8 cellular contexts compared by ENCODE assay signal in genomic region chr2:230956827-230957755, GRCh38. TPM values are rescaled to one million over a fixed set of nuclear protein-coding genes. Genes with fewer than 3 reads are reported as not detected.
DNase-seq lines count a peak whose midpoint lies in the region; ATAC-seq and TF ChIP-seq lines count a peak whose summit lies in the region.

No MANE protein-coding gene starts in this region.

- ATAC-seq in CD4-positive, CD25-positive, alpha-beta regulatory T cell (ENCODE audit: low read depth in 2 of 2), result peak; percentile 59 to 70
- ATAC-seq in GM19025 (IDR thresholded peaks at IDR 0.05; ENCODE audit: low read depth, unreplicated experiment), result peak; percentile 60
- peak; percentile 64 for ATAC-seq in HG03103 (IDR thresholded peaks at IDR 0.05; ENCODE audit: low read depth, unreplicated experiment)
- peak; percentile 75 to 88 (median 80) for ATAC-seq in right lobe of liver
- ATAC-seq in HG03025 (IDR thresholded peaks at IDR 0.05; ENCODE audit: low FRiP score, unreplicated experiment), result no peak

- H3K36me3 Mint-ChIP-seq in CD4-positive, CD25-positive, alpha-beta regulatory T cell, result no peaks in the 10 kb centered on the region

- peak overlapping the region in 2 of 3 donors; percentile 11 to 52 for H3K27ac Mint-ChIP-seq in CD4-positive, CD25-positive, alpha-beta regulatory T cell

- no peaks in the 10 kb centered on the region for H3K36me3 ChIP-seq in CD4-positive, CD25-positive, alpha-beta regulatory T cell (ENCODE audit: control insufficient read depth, insufficient read depth, low read length)
- H3K36me3 ChIP-seq in right lobe of liver, result no peaks in the 10 kb centered on the region

- no peaks in the 10 kb centered on the region for H3K9me3 Mint-ChIP-seq in CD4-positive, CD25-positive, alpha-beta regulatory T cell

- 11% methylated on average over 43 of the region's 43 CpGs for whole genome bisulfite sequencing in right lobe of liver (ENCODE audit: insufficient coverage, low coverage, low lambda C conversion rate, missing lambda C conversion rate)

- H3K27ac ChIP-seq in CD4-positive, CD25-positive, alpha-beta regulatory T cell (ENCODE audit: insufficient read depth, low read length, poor library complexity, severe bottlenecking), result peak overlapping the region; percentile 29
- H3K27ac ChIP-seq in RWPE1 (no peak overlapping the region), right lobe of liver (no peak overlapping the region)

- peaks cover 12% of the 10 kb centered on the region for H3K27me3 ChIP-seq in CD4-positive, CD25-positive, alpha-beta regulatory T cell (ENCODE audit: control insufficient read depth, insufficient read depth, low read length)
- H3K27me3 ChIP-seq in right lobe of liver, result peaks cover 0 to 15% of the 10 kb centered on the region in 2 donors

- CTCF ChIA-PET in RWPE1 (lab: Yijun Ruan, JAX), result interaction anchor here (0.6 kb wide), 1 partner anchor 468 kb away, joined by 8 read pairs; no protein-coding TSS in a partner anchor

- H3K4me1 Mint-ChIP-seq in CD4-positive, CD25-positive, alpha-beta regulatory T cell, result peaks cover 13 to 19% (median 15%) of the 10 kb centered on the region in 4 donors

- TF ChIP-seq CTCF in RWPE1 (conservative IDR thresholded peaks at IDR 0.05; ENCODE audit: low read depth), result no peak
- no peak for TF ChIP-seq CTCF in right lobe of liver (IDR thresholded peaks at IDR 0.05)

- peaks cover 15% of the 10 kb centered on the region for H3K4me1 ChIP-seq in CD4-positive, CD25-positive, alpha-beta regulatory T cell (ENCODE audit: control insufficient read depth, insufficient read depth, low read length, poor library complexity, severe bottlenecking)
- peaks cover 0 to 11% (median 3%) of the 10 kb centered on the region in 4 donors for H3K4me1 ChIP-seq in right lobe of liver

- POLR2A ChIA-PET in RWPE1 (lab: Yijun Ruan, JAX; ENCODE audit: low non-redundant PET), result no interaction called here

- peak overlapping the region; percentile 81 to 95 (median 88) for H3K4me3 Mint-ChIP-seq in CD4-positive, CD25-positive, alpha-beta regulatory T cell

- H3K27me3 Mint-ChIP-seq in CD4-positive, CD25-positive, alpha-beta regulatory T cell, result peaks cover 54% of the 10 kb centered on the region

- TF ChIP-seq POLR2A in right lobe of liver (IDR thresholded peaks at IDR 0.05), result no peak

- DNase-seq in CD4-positive, CD25-positive, alpha-beta regulatory T cell, result peak in 2 of 3 donors; percentile 22 to 83
- DNase-seq in RWPE1 (ENCODE audit: low spot score) (peak; percentile 80), cerebellar cortex (ENCODE audit: low spot score) (peak; percentile 4), right lobe of liver (peak in 1 of 3 donors; percentile 45), stromal cell of bone marrow (ENCODE audit: low read depth) (peak; percentile 32)

- H3K4me3 ChIP-seq in CD4-positive, CD25-positive, alpha-beta regulatory T cell (ENCODE audit: low read depth, low read length), result peak overlapping the region; percentile 83
- H3K4me3 ChIP-seq in right lobe of liver, result peak overlapping the region; percentile 1 to 39 (median 9)

- H3K9me3 ChIP-seq in CD4-positive, CD25-positive, alpha-beta regulatory T cell (ENCODE audit: control insufficient read depth in 2 of 2, low read length in 2 of 2), result no peaks in the 10 kb centered on the region
- no peaks in the 10 kb centered on the region for H3K9me3 ChIP-seq in right lobe of liver

- intact Hi-C loops in right lobe of liver (cut with DNase I), result no loop called here

RNA-seq across cellular contexts. Expression of gene GPR55, which starts 32.0 kb away (rescaled TPM):
- total RNA-seq in CD4-positive, CD25-positive, alpha-beta regulatory T cell, result 24.4 TPM
- 1 to 10 TPM; 1.6 to 7.1 (median 4.0) TPM for polyA plus RNA-seq in CD4-positive, CD25-positive, alpha-beta regulatory T cell
- under 1 TPM in 3 of 6 experiments, not detected in 3; 0.06 to 0.12 (median 0.07) TPM for total RNA-seq in right lobe of liver

RNA-seq across cellular contexts. Expression of gene SPATA3, which starts 38.8 kb away (rescaled TPM):
- 0.72 TPM for total RNA-seq in CD4-positive, CD25-positive, alpha-beta regulatory T cell
- not detected for polyA plus RNA-seq in CD4-positive, CD25-positive, alpha-beta regulatory T cell
- not detected for total RNA-seq in right lobe of liver

Comparison
In these comparisons a context has a peak if more than half of its experiments do, and no peak if none do; other contexts are left out.
1. RNA of gene GPR55, which starts 32.0 kb away (total RNA-seq): 24.4 TPM in CD4-positive, CD25-positive, alpha-beta regulatory T cell (single experiment); 0.06 to 0.12 TPM in right lobe of liver; every median in the first group is over 10 times any median in the second.